In genomic region chr9:90459321-90459720, GRCh38 we compare ENCODE assay signal across 16 cellular contexts.
DNase-seq lines count a peak whose midpoint lies in the region; ATAC-seq and TF ChIP-seq lines count a peak whose summit lies in the region.
"Had no signal": no experiment of that assay in that cellular context is flagged by ENCODE, and none has a peak within 500 bp of the region (broad histone marks: within the 10 kb centered on the region; RNA-seq: fewer than 3 reads in every experiment).

No MANE protein-coding gene starts in this region.

- H3K9me3 Mint-ChIP-seq in CD14-positive monocyte = peaks cover 0 to 20% (median 3%) of the 10 kb centered on the region in 7 donors
- H3K9me3 Mint-ChIP-seq in CD8-positive, alpha-beta memory T cell = peaks cover 0 to 3% (median 0%) of the 10 kb centered on the region in 5 donors
- H3K9me3 Mint-ChIP-seq: activated CD4-positive, alpha-beta memory T cell treated with anti-CD3 and anti-CD28 coated beads, Interleukin-2, amount 10 ng/mL, durations not matched to agents 7 days and 5 days had no signal

- ATAC-seq in GM18858 (IDR thresholded peaks at IDR 0.05; ENCODE audit: unreplicated experiment) = peak; percentile 47
- peak; percentile 81 for ATAC-seq in GM19467 (IDR thresholded peaks at IDR 0.05; ENCODE audit: unreplicated experiment)
- peak; percentile 83 for ATAC-seq in HG02798 (IDR thresholded peaks at IDR 0.05; ENCODE audit: poor library complexity, unreplicated experiment)
- peak; percentile 61 for ATAC-seq in HG03521 (IDR thresholded peaks at IDR 0.05; ENCODE audit: unreplicated experiment)
- ATAC-seq: activated T-cell treated with anti-CD3 and anti-CD28 coated beads, Interleukin-2, amount 50 U/mL, for 72 hours; T-cell had no signal

- no peak overlapping the region for H3K27ac ChIP-seq in mammary epithelial cell (ENCODE audit: insufficient read depth, low read depth, low read length)
- no peak overlapping the region for H3K27ac ChIP-seq in CD8-positive, alpha-beta memory T cell (ENCODE audit: low read depth, low read length)
- H3K27ac ChIP-seq: right lobe of liver, VCaP had no signal

- H3K4me3 Mint-ChIP-seq in CD14-positive monocyte = no peak overlapping the region
- no peak overlapping the region for H3K4me3 Mint-ChIP-seq in CD8-positive, alpha-beta memory T cell
- H3K4me3 Mint-ChIP-seq: activated CD4-positive, alpha-beta memory T cell treated with anti-CD3 and anti-CD28 coated beads, Interleukin-2, amount 10 ng/mL, durations not matched to agents 7 days and 5 days; activated T-cell treated with anti-CD3 and anti-CD28 coated beads, Interleukin-2, amount 50 U/mL, for 72 hours; T-cell had no signal

- H3K27ac Mint-ChIP-seq in CD14-positive monocyte = no peak overlapping the region
- no peak overlapping the region for H3K27ac Mint-ChIP-seq in CD8-positive, alpha-beta memory T cell
- H3K27ac Mint-ChIP-seq: activated CD4-positive, alpha-beta memory T cell treated with anti-CD3 and anti-CD28 coated beads, Interleukin-2, amount 10 ng/mL, durations not matched to agents 7 days and 5 days; activated T-cell treated with anti-CD3 and anti-CD28 coated beads, Interleukin-2, amount 50 U/mL, for 72 hours; T-cell had no signal

- H3K4me3 ChIP-seq in mammary epithelial cell (replicated peaks in 1 of 3; ENCODE audit: insufficient read depth in 1 of 3, low read depth in 2 of 3, low read length in 3 of 3) = no peak overlapping the region
- H3K4me3 ChIP-seq in CD8-positive, alpha-beta memory T cell (ENCODE audit: low read length) = no peak overlapping the region
- H3K4me3 ChIP-seq: right lobe of liver had no signal

- H3K27me3 Mint-ChIP-seq in CD14-positive monocyte (ENCODE audit: low read depth in 3 of 3) = peaks cover 2 to 11% (median 4%) of the 10 kb centered on the region in 3 donors
- H3K27me3 Mint-ChIP-seq in CD8-positive, alpha-beta memory T cell = peaks cover 2 to 12% of the 10 kb centered on the region in 2 donors

- TF ChIP-seq CTCF in CD14-positive monocyte (IDR thresholded peaks at IDR 0.05) (no peak), mammary epithelial cell (conservative IDR thresholded peaks at IDR 0.05 in 1 of 2, IDR thresholded peaks at IDR 0.05 in 1 of 2; ENCODE audit: extremely low read depth in 1 of 2, insufficient read depth in 1 of 2, low read depth in 1 of 2, low read length in 2 of 2) (no peak)

- BruUV-seq in mammary epithelial cell (replicated peaks; lab: Mats Ljungman, UMichigan) = no TSS peak

- no peaks in the 10 kb centered on the region for H3K27me3 ChIP-seq in mammary epithelial cell (ENCODE audit: insufficient read depth, low read length)
- no peaks in the 10 kb centered on the region for H3K27me3 ChIP-seq in CD8-positive, alpha-beta memory T cell (ENCODE audit: insufficient read depth, low read length, poor library complexity, severe bottlenecking)
- H3K27me3 ChIP-seq: right lobe of liver had no signal

- H3K4me1 ChIP-seq in mammary epithelial cell (ENCODE audit: insufficient read depth, low read length) = no peaks in the 10 kb centered on the region
- no peaks in the 10 kb centered on the region for H3K4me1 ChIP-seq in CD8-positive, alpha-beta memory T cell (ENCODE audit: insufficient read depth, low read length)
- H3K4me1 ChIP-seq: right lobe of liver had no signal

- H3K36me3 ChIP-seq in mammary epithelial cell (ENCODE audit: insufficient read depth, low read length) = no peaks in the 10 kb centered on the region
- no peaks in the 10 kb centered on the region for H3K36me3 ChIP-seq in CD8-positive, alpha-beta memory T cell (ENCODE audit: insufficient read depth, low read length)
- H3K36me3 ChIP-seq: right lobe of liver had no signal

- WGBS in mammary epithelial cell (ENCODE audit: low coverage, missing lambda C conversion rate) = 31% methylated on average over 4 of the region's 4 CpGs

- POLR2A ChIA-PET in CD8-positive, alpha-beta memory T cell (lab: Charles Lee) = no interaction called here

- in situ Hi-C loops in mammary epithelial cell (cut with MboI; ENCODE audit: low sequenced_read_pairs in 2 of 2) = no loop called here

- H3K4me2 ChIP-seq in mammary epithelial cell (ENCODE audit: insufficient read depth, low read depth, low read length) = no peak overlapping the region

- CTCF ChIA-PET in mammary epithelial cell (lab: Charles Lee; ENCODE audit: low non-redundant PET) = no interaction called here
- CTCF ChIA-PET in CD8-positive, alpha-beta memory T cell (lab: Charles Lee) = no interaction called here

- H3K4me1 Mint-ChIP-seq in CD14-positive monocyte = no peaks in the 10 kb centered on the region
- H3K4me1 Mint-ChIP-seq in CD8-positive, alpha-beta memory T cell = no peaks in the 10 kb centered on the region
- H3K4me1 Mint-ChIP-seq: activated CD4-positive, alpha-beta memory T cell treated with anti-CD3 and anti-CD28 coated beads, Interleukin-2, amount 10 ng/mL, durations not matched to agents 7 days and 5 days; T-cell had no signal

- H3K9me3 ChIP-seq in mammary epithelial cell (replicated peaks; ENCODE audit: insufficient read depth, low read length) = no peaks in the 10 kb centered on the region
- H3K9me3 ChIP-seq in CD8-positive, alpha-beta memory T cell (ENCODE audit: low read length) = no peaks in the 10 kb centered on the region
- H3K9me3 ChIP-seq: right lobe of liver had no signal

- no peak for DNase-seq in CD14-positive monocyte (ENCODE audit: low spot score)
- DNase-seq in mammary epithelial cell = no peak
- DNase-seq in CD8-positive, alpha-beta memory T cell = no peak
- DNase-seq in HT-29 (ENCODE audit: low spot score) = no peak
- DNase-seq: activated CD4-positive, alpha-beta memory T cell treated with anti-CD3 and anti-CD28 coated beads, Interleukin-2, amount 10 ng/mL, durations not matched to agents 7 days and 5 days; activated T-cell treated with anti-CD3 and anti-CD28 coated beads, Interleukin-2, amount 50 U/mL, for 72 hours; COR-L47; kidney; NCI-H2171; right lobe of liver; T-cell had no signal

- dilution Hi-C loops in mammary epithelial cell (cut with HindIII; ENCODE audit: low sequenced_read_pairs) = no loop called here

- H3K36me3 Mint-ChIP-seq in CD14-positive monocyte = no peaks in the 10 kb centered on the region
- no peaks in the 10 kb centered on the region for H3K36me3 Mint-ChIP-seq in CD8-positive, alpha-beta memory T cell
- H3K36me3 Mint-ChIP-seq: T-cell had no signal

- intact Hi-C loops in CD14-positive monocyte (cut with micrococcal nuclease) = no loop called here
- intact Hi-C loops in mammary epithelial cell (cut with micrococcal nuclease) = no loop called here

- H2AFZ ChIP-seq in mammary epithelial cell (ENCODE audit: low read depth, low read length) = no peak overlapping the region

- no peaks in the 10 kb centered on the region for H4K20me1 ChIP-seq in mammary epithelial cell (ENCODE audit: insufficient read depth, low read length)

- H3K79me2 ChIP-seq in mammary epithelial cell (ENCODE audit: insufficient read depth, low read length) = no peaks in the 10 kb centered on the region

- no peak overlapping the region for H3K9ac ChIP-seq in mammary epithelial cell (ENCODE audit: insufficient read depth, low read length)
